ENCODE assay signal across 10 cellular contexts in genomic region chr6:14804444-14805210, GRCh38.
DNase-seq lines count a peak whose midpoint lies in the region; ATAC-seq, FAIRE-seq and TF ChIP-seq lines count a peak whose summit lies in the region.
"Had no signal": no experiment of that assay in that cellular context is flagged by ENCODE, and none has a peak within 500 bp of the region (broad histone marks: within the 10 kb centered on the region; RNA-seq: fewer than 3 reads in every experiment).

No MANE protein-coding gene starts in this region.

- CTCF ChIA-PET in CD4-positive, alpha-beta memory T cell (lab: Charles Lee; ENCODE audit: partially characterized antibody): no interaction called here

- no peaks in the 10 kb centered on the region for H3K4me1 ChIP-seq in CD4-positive, alpha-beta memory T cell (ENCODE audit: insufficient read depth, low read length)

- H3K4me3 ChIP-seq in CD4-positive, alpha-beta memory T cell (ENCODE audit: low read length in 2 of 2): no peak overlapping the region

- H3K36me3 Mint-ChIP-seq in CD4-positive, alpha-beta memory T cell: no peaks in the 10 kb centered on the region

- no peaks in the 10 kb centered on the region for H3K27me3 Mint-ChIP-seq in CD4-positive, alpha-beta memory T cell
- H3K27me3 Mint-ChIP-seq: activated B cell treated with CpG ODN at 0.5 μM for 24 hours had no signal

- H3K4me1 Mint-ChIP-seq in CD4-positive, alpha-beta memory T cell: no peaks in the 10 kb centered on the region

- ATAC-seq in SK-N-SH treated with all-trans-retinoic acid at 6 μM for 48 hours: peak; percentile 51; the same call in 2 of the 3 replicates
- peak; percentile 78 for ATAC-seq in Right ventricle myocardium superior (ENCODE audit: poor library complexity)

- no peak overlapping the region for H3K4me3 Mint-ChIP-seq in CD4-positive, alpha-beta memory T cell
- H3K4me3 Mint-ChIP-seq: activated B cell treated with CpG ODN at 0.5 μM for 24 hours had no signal

- peaks cover 0 to 6% of the 10 kb centered on the region in 2 donors for H3K9me3 ChIP-seq in CD4-positive, alpha-beta memory T cell (ENCODE audit: control insufficient read depth in 1 of 2, low read length in 2 of 2)

- H3K36me3 ChIP-seq in CD4-positive, alpha-beta memory T cell (ENCODE audit: insufficient read depth, low read length): no peaks in the 10 kb centered on the region

- POLR2A ChIA-PET in CD4-positive, alpha-beta memory T cell (lab: Charles Lee; ENCODE audit: partially characterized antibody): no interaction called here

- no peaks in the 10 kb centered on the region for H3K27me3 ChIP-seq in CD4-positive, alpha-beta memory T cell (ENCODE audit: insufficient read depth, low read length)

- H3K27ac ChIP-seq in CD4-positive, alpha-beta memory T cell (ENCODE audit: low read depth, low read length): no peak overlapping the region
- H3K27ac ChIP-seq: HL-60 had no signal

- peak; percentile 38 for DNase-seq in DMS53 (lab: John Stamatoyannopoulos, UW)
- DNase-seq in Right ventricle myocardium superior: peak; percentile 92
- DNase-seq in posterior vena cava (ENCODE audit: low spot score): peak; percentile 92
- no peak for DNase-seq in RCC 7860 (ENCODE audit: low spot score)
- DNase-seq in activated CD4-positive, CD25-positive, alpha-beta regulatory T cell treated with anti-CD3 and anti-CD28 coated beads, Interleukin-2, amount 50 U/mL, for 72 hours: no peak
- DNase-seq in GM10266 (ENCODE audit: extremely low spot score): no peak
- no peak for DNase-seq in CD4-positive, alpha-beta memory T cell
- DNase-seq: activated B cell treated with CpG ODN at 0.5 μM for 24 hours had no signal

- H3K27ac Mint-ChIP-seq in CD4-positive, alpha-beta memory T cell: no peak overlapping the region
- H3K27ac Mint-ChIP-seq: activated B cell treated with CpG ODN at 0.5 μM for 24 hours had no signal

- intact Hi-C loops in Right ventricle myocardium superior (cut with DNase I) (no loop called here), posterior vena cava (cut with DNase I) (no loop called here)
- intact Hi-C loops in CD4-positive, alpha-beta memory T cell (cut with micrococcal nuclease): no loop called here

- TF ChIP-seq CTCF in GM10266 (IDR thresholded peaks at IDR 0.05; ENCODE audit: control insufficient read depth, insufficient read depth, low read depth, missing control alignments): no peak

- FAIRE-seq in RCC 7860 (lab: Jason Lieb, UNC): no peak

- peaks cover 0 to 6% (median 3%) of the 10 kb centered on the region in 8 donors for H3K9me3 Mint-ChIP-seq in CD4-positive, alpha-beta memory T cell

TF ChIP-seq in SK-N-SH treated with all-trans-retinoic acid at 6 μM for 48 hours, 23 proteins besides CTCF, POLR2A, EP300 and RAD21 (continues in another document):
- TF ChIP-seq ESRRG (CRISPR knock-in tag; IDR thresholded peaks at IDR 0.05) (no peak), ZC3H10 (CRISPR knock-in tag; IDR thresholded peaks at IDR 0.05) (no peak), ISL1 (CRISPR knock-in tag; IDR thresholded peaks at IDR 0.05) (no peak; the same call in 1 of the 2 replicates), OSR1 (CRISPR knock-in tag; IDR thresholded peaks at IDR 0.05) (no peak), TCF4 (CRISPR knock-in tag; IDR thresholded peaks at IDR 0.05; ENCODE audit: borderline replicate concordance) (peak; percentile 52; the same call in 1 of the 2 replicates), TOX (CRISPR knock-in tag; IDR thresholded peaks at IDR 0.05; ENCODE audit: borderline replicate concordance) (no peak), RARB (CRISPR knock-in tag; IDR thresholded peaks at IDR 0.05) (no peak), ZNF8 (CRISPR knock-in tag; IDR thresholded peaks at IDR 0.05) (0 out of 2 replicates have a peak, but pooled peaks have one; percentile 32), ZFP3 (CRISPR knock-in tag; IDR thresholded peaks at IDR 0.05) (no peak), SNAI2 (CRISPR knock-in tag; IDR thresholded peaks at IDR 0.05) (no peak), BACH2 (CRISPR knock-in tag; IDR thresholded peaks at IDR 0.05; ENCODE audit: borderline replicate concordance) (no peak), ZNF565 (CRISPR knock-in tag; conservative IDR thresholded peaks at IDR 0.05; ENCODE audit: low read depth) (no peak), ZNF70 (CRISPR knock-in tag; IDR thresholded peaks at IDR 0.05) (no peak), ZFP30 (CRISPR knock-in tag; IDR thresholded peaks at IDR 0.05) (no peak), POU6F1 (CRISPR knock-in tag; IDR thresholded peaks at IDR 0.05; ENCODE audit: borderline replicate concordance, low read depth) (no peak), CSDC2 (CRISPR knock-in tag; IDR thresholded peaks at IDR 0.05) (no peak), GLIS3 (CRISPR knock-in tag; IDR thresholded peaks at IDR 0.05) (no peak), ARNTL (CRISPR knock-in tag; IDR thresholded peaks at IDR 0.05; ENCODE audit: borderline replicate concordance, low read depth) (no peak)
- TF ChIP-seq, protein P1, sequence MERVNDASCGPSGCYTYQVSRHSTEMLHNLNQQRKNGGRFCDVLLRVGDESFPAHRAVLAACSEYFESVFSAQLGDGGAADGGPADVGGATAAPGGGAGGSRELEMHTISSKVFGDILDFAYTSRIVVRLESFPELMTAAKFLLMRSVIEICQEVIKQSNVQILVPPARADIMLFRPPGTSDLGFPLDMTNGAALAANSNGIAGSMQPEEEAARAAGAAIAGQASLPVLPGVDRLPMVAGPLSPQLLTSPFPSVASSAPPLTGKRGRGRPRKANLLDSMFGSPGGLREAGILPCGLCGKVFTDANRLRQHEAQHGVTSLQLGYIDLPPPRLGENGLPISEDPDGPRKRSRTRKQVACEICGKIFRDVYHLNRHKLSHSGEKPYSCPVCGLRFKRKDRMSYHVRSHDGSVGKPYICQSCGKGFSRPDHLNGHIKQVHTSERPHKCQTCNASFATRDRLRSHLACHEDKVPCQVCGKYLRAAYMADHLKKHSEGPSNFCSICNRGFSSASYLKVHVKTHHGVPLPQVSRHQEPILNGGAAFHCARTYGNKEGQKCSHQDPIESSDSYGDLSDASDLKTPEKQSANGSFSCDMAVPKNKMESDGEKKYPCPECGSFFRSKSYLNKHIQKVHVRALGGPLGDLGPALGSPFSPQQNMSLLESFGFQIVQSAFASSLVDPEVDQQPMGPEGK (CRISPR knock-in tag; IDR thresholded peaks at IDR 0.05; ENCODE audit: borderline replicate concordance): no peak
- TF ChIP-seq, protein P2, sequence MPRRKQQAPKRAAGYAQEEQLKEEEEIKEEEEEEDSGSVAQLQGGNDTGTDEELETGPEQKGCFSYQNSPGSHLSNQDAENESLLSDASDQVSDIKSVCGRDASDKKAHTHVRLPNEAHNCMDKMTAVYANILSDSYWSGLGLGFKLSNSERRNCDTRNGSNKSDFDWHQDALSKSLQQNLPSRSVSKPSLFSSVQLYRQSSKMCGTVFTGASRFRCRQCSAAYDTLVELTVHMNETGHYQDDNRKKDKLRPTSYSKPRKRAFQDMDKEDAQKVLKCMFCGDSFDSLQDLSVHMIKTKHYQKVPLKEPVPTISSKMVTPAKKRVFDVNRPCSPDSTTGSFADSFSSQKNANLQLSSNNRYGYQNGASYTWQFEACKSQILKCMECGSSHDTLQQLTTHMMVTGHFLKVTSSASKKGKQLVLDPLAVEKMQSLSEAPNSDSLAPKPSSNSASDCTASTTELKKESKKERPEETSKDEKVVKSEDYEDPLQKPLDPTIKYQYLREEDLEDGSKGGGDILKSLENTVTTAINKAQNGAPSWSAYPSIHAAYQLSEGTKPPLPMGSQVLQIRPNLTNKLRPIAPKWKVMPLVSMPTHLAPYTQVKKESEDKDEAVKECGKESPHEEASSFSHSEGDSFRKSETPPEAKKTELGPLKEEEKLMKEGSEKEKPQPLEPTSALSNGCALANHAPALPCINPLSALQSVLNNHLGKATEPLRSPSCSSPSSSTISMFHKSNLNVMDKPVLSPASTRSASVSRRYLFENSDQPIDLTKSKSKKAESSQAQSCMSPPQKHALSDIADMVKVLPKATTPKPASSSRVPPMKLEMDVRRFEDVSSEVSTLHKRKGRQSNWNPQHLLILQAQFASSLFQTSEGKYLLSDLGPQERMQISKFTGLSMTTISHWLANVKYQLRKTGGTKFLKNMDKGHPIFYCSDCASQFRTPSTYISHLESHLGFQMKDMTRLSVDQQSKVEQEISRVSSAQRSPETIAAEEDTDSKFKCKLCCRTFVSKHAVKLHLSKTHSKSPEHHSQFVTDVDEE (CRISPR knock-in tag; IDR thresholded peaks at IDR 0.05): peak; percentile 23; the same call in 1 of the 2 replicates
- TF ChIP-seq, protein P3, sequence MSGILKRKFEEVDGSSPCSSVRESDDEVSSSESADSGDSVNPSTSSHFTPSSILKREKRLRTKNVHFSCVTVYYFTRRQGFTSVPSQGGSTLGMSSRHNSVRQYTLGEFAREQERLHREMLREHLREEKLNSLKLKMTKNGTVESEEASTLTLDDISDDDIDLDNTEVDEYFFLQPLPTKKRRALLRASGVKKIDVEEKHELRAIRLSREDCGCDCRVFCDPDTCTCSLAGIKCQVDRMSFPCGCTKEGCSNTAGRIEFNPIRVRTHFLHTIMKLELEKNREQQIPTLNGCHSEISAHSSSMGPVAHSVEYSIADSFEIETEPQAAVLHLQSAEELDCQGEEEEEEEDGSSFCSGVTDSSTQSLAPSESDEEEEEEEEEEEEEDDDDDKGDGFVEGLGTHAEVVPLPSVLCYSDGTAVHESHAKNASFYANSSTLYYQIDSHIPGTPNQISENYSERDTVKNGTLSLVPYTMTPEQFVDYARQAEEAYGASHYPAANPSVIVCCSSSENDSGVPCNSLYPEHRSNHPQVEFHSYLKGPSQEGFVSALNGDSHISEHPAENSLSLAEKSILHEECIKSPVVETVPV (CRISPR knock-in tag; IDR thresholded peaks at IDR 0.05): no peak

Comparison
In these comparisons a context has a peak if more than half of its experiments do, and no peak if none do; other contexts are left out.
1. DNase-seq: peak in DMS53 (single experiment), Right ventricle myocardium superior (single experiment) and posterior vena cava (single experiment); none in RCC 7860 (single experiment), activated CD4-positive, CD25-positive, alpha-beta regulatory T cell treated with anti-CD3 and anti-CD28 coated beads, Interleukin-2, amount 50 U/mL, for 72 hours (single experiment), GM10266 (single experiment) and CD4-positive, alpha-beta memory T cell (0 of 5).